In genomic region chr1:112618114-112618720, GRCh38 we compare ENCODE assay signal across 8 cellular contexts. TPM values are rescaled to one million over a fixed set of nuclear protein-coding genes. Genes with fewer than 3 reads are reported as not detected.
DNase-seq lines count a peak whose midpoint lies in the region; ATAC-seq and TF ChIP-seq lines count a peak whose summit lies in the region.

No MANE protein-coding gene starts in this region.

- H3K4me2 ChIP-seq in PC-9 = peak overlapping the region; percentile 98

- BruUV-seq in PC-9 (replicated peaks; lab: Mats Ljungman, UMichigan) = no TSS peak

- peaks cover 29% of the 10 kb centered on the region for H4K20me1 ChIP-seq in PC-9 (ENCODE audit: insufficient read depth)

- H2AFZ ChIP-seq in PC-9 = peak overlapping the region; percentile 88

- no peak for TF ChIP-seq EP300 in upper lobe of left lung (IDR thresholded peaks at IDR 0.05)

- peaks cover 81% of the 10 kb centered on the region for H3K79me2 ChIP-seq in PC-9 (ENCODE audit: low read depth)

- H3K9me3 ChIP-seq in PC-9 (ENCODE audit: insufficient read depth, low read depth) (no peaks in the 10 kb centered on the region), upper lobe of left lung (no peaks in the 10 kb centered on the region)

- POLR2A ChIA-PET in PC-9 (lab: Charles Lee; ENCODE audit: unreplicated experiment) = interaction anchor here (0.6 to 0.8 kb wide), 3 partner anchors 12 to 232 kb away, joined by 3 to 4 read pairs (median 3); no protein-coding TSS in a partner anchor

- H3K27me3 ChIP-seq in PC-9 (ENCODE audit: insufficient read depth, low read depth) = no peaks in the 10 kb centered on the region
- H3K27me3 ChIP-seq in upper lobe of left lung = no peaks in the 10 kb centered on the region

- ATAC-seq in upper lobe of left lung (ENCODE audit: low FRiP score in 2 of 2) (no peak), HG02970 (IDR thresholded peaks at IDR 0.05; ENCODE audit: low FRiP score, unreplicated experiment) (no peak), HG02870 (IDR thresholded peaks at IDR 0.05; ENCODE audit: unreplicated experiment) (no peak)

- H3K4me1 ChIP-seq in PC-9 (replicated peaks; ENCODE audit: insufficient read depth) = peaks cover 37% of the 10 kb centered on the region
- peaks cover 29 to 42% (median 38%) of the 10 kb centered on the region in 4 donors for H3K4me1 ChIP-seq in upper lobe of left lung

- peak in 1 of 4 donors; percentile 48 for TF ChIP-seq POLR2A in upper lobe of left lung (IDR thresholded peaks at IDR 0.05)

- H3K9me2 ChIP-seq in PC-9 (ENCODE audit: insufficient read depth) = no peaks in the 10 kb centered on the region

- peak; percentile 17 for DNase-seq in AG20443 (ENCODE audit: low spot score)
- no peak for DNase-seq in PC-9
- peak; percentile 79 for DNase-seq in central memory CD4-positive, alpha-beta T cell
- peak; percentile 68 for DNase-seq in medulla oblongata (ENCODE audit: extremely low spot score)
- no peak for DNase-seq in upper lobe of left lung

- TF ChIP-seq CTCF in GM12875 (IDR thresholded peaks at IDR 0.05; ENCODE audit: borderline replicate concordance, insufficient read depth, low read depth, low read length) (no peak), PC-9 (conservative IDR thresholded peaks at IDR 0.05) (no peak), upper lobe of left lung (IDR thresholded peaks at IDR 0.05) (no peak)

- intact Hi-C loops in PC-9 (cut with micrococcal nuclease; ENCODE audit: unreplicated experiment) = loop anchor here (10.0 kb wide), 1 partner anchor 153 kb away; no protein-coding TSS in a partner anchor

- WGBS in upper lobe of left lung, 2 donors = 0 to 1% methylated on average over 12 of the region's 12 CpGs

- H3K36me3 ChIP-seq in PC-9 (ENCODE audit: low read depth) (peaks cover 33% of the 10 kb centered on the region), upper lobe of left lung (peaks cover 0 to 29% (median 5%) of the 10 kb centered on the region in 4 donors)

- peak overlapping the region; percentile 84 for H3K4me3 ChIP-seq in GM12875 (ENCODE audit: low read depth, low read length)
- H3K4me3 ChIP-seq in PC-9 = peak overlapping the region; percentile 96
- H3K4me3 ChIP-seq in upper lobe of left lung = peak overlapping the region; percentile 71 to 88 (median 82)

- peak overlapping the region; percentile 86 for H3K27ac ChIP-seq in PC-9
- H3K27ac ChIP-seq in upper lobe of left lung = peak overlapping the region; percentile 97 to 100 (median 99)

- peaks cover 13% of the 10 kb centered on the region for H3F3A ChIP-seq in PC-9 (ENCODE audit: insufficient read depth, low read depth)

- CTCF ChIA-PET in PC-9 (lab: Charles Lee) = interaction anchor here (1.2 kb wide), 1 partner anchor 55 kb away, joined by 3 read pairs; no protein-coding TSS in a partner anchor

RNA-seq across cellular contexts. Expression of gene ST7L, which starts 0.7 kb away (rescaled TPM):
- total RNA-seq in PC-9 (2021) (21.5 and 22.1 TPM in 2 replicates), upper lobe of left lung (10 to 100 TPM; 14.4 to 33.9 (median 16.1) TPM)

RNA-seq across cellular contexts. Expression of gene CAPZA1, which starts 1.4 kb away (rescaled TPM):
- 101 and 145 TPM in 2 replicates for total RNA-seq in PC-9 (2021)
- 100 to 1,000 TPM in 5 of 6 donors, 10 to 100 TPM in 1; 91.1 to 196 (median 128) TPM for total RNA-seq in upper lobe of left lung

RNA-seq across cellular contexts. Expression of gene MOV10, which starts 56.2 kb away (rescaled TPM):
- total RNA-seq in PC-9 (2021) (73.7 and 78.3 TPM in 2 replicates), upper lobe of left lung (100 to 1,000 TPM in 2 of 6 donors, 10 to 100 TPM in 4; 26.5 to 161 (median 56.0) TPM)

Comparison
In these comparisons a context has a peak if more than half of its experiments do, and no peak if none do; other contexts are left out.
1. DNase-seq: peak in AG20443 (single experiment), central memory CD4-positive, alpha-beta T cell (single experiment) and medulla oblongata (single experiment); none in PC-9 (0 of 2) and upper lobe of left lung (0 of 2).
2. Peak in every context shown above with its lines, with median percentiles within 50 percentile points of each other: H3K4me3 ChIP-seq.